In the genomic region with DNA sequence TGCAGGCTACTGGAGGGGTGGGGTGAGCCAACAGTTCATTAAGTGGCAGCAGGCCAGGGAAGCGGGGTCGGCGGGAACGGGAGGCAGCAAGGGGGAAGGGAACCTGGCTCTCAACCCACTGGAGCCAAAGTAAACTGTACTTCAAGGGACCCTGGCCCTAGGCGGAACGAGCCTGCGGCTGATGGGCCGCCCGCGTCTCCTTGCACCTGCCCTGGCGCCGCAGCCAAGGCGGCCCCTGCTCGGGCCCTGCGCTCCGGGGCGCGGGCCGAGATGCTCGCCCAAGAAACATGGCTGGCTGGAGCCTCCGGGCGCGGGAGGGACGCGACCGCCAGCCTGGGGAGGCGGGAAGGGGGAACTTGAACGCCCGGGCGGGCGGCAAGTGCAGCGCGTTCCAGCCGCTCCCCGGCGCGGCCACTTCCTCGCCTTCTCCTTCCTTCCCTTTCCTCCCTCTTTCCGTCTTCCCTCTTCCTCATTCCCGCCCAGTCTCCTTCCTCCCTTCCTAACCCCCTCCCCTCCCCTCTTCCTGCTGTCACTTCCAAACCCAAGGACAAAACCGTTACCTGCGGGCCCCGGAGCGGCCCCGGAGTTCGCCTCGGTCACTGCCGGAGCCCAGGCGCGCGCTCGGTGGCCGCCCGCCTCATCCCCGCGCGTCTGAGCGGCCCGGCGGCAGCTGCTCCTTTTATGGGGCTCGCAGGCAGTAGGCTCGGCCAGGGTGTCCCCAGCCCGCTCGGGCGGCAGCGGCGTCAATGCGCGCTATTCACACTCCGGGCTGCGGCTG, we compare ENCODE assay signal across 9 cellular contexts.
DNase-seq lines count a peak whose midpoint lies in the region; ATAC-seq and TF ChIP-seq lines count a peak whose summit lies in the region.
"Had no signal": no experiment of that assay in that cellular context is flagged by ENCODE, and none has a peak within 500 bp of the region (broad histone marks: within the 10 kb centered on the region; RNA-seq: fewer than 3 reads in every experiment).

No MANE protein-coding gene starts in this region.

- ATAC-seq in WTC11 = peak; percentile 58

- no peaks in the 10 kb centered on the region for H3K36me3 ChIP-seq in right atrium auricular region
- H3K36me3 ChIP-seq: SJSA1 had no signal

- POLR2A ChIA-PET in WTC11 (lab: Charles Lee) = interaction anchor here (0.5 kb wide), 1 partner anchor 48 kb away, joined by 4 read pairs; no protein-coding TSS in a partner anchor

- no peaks in the 10 kb centered on the region for H3K9me3 Mint-ChIP-seq in WTC11

- CTCF ChIA-PET in WTC11 (lab: Charles Lee) = interaction anchor here (0.6 to 2.2 kb wide), 5 partner anchors 21 to 124 kb away, joined by 3 to 9 read pairs (median 7); no protein-coding TSS in a partner anchor

- H3K9me3 ChIP-seq in right atrium auricular region = no peaks in the 10 kb centered on the region
- H3K9me3 ChIP-seq: SJSA1 had no signal

- no peak overlapping the region for H3K27ac Mint-ChIP-seq in WTC11

- peak; percentile 31 for DNase-seq in CMK (ENCODE audit: low read depth)
- DNase-seq in WTC11 (ENCODE audit: low spot score) = peak; percentile 58
- DNase-seq in right atrium auricular region (ENCODE audit: low spot score) = no peak
- peak; percentile 76 for DNase-seq in posterior vena cava (ENCODE audit: low spot score)
- no peak for DNase-seq in NCI-H510A (lab: John Stamatoyannopoulos, UW)
- DNase-seq in NCI-H1694 (lab: John Stamatoyannopoulos, UW) = no peak
- DNase-seq in foreskin melanocyte = no peak
- DNase-seq in GM13977 (ENCODE audit: low spot score) = no peak

- peaks cover 12% of the 10 kb centered on the region for H3K27me3 Mint-ChIP-seq in WTC11 (ENCODE audit: low read depth)

- TF ChIP-seq CTCF in WTC11 (IDR thresholded peaks at IDR 0.05) = no peak
- no peak for TF ChIP-seq CTCF in right atrium auricular region (IDR thresholded peaks at IDR 0.05)
- no peak for TF ChIP-seq CTCF in GM13977 (IDR thresholded peaks at IDR 0.05; ENCODE audit: extremely low read depth, insufficient read depth, missing control alignments)

- H3K4me3 Mint-ChIP-seq in WTC11 = peak overlapping the region; percentile 74

- no peaks in the 10 kb centered on the region for H3K27me3 ChIP-seq in right atrium auricular region
- H3K27me3 ChIP-seq: SJSA1 had no signal

- H3K4me1 Mint-ChIP-seq in WTC11 = peaks cover 57% of the 10 kb centered on the region

- intact Hi-C loops in posterior vena cava (cut with DNase I) = no loop called here

- H3K4me1 ChIP-seq in right atrium auricular region = peaks cover 0 to 43% of the 10 kb centered on the region in 2 donors

- H3K27ac ChIP-seq in right atrium auricular region = peak overlapping the region; percentile 69 to 71
- H3K27ac ChIP-seq: SJSA1 had no signal

- in situ Hi-C loops in GM13977 (cut with MboI; ENCODE audit: low pct_unique_long_range_greater_than_20kb, low sequenced_read_pairs, unreplicated experiment) = no loop called here

- no peaks in the 10 kb centered on the region for H3K36me3 Mint-ChIP-seq in WTC11

- peak overlapping the region; percentile 44 to 65 for H3K4me3 ChIP-seq in right atrium auricular region
- H3K4me3 ChIP-seq: SJSA1 had no signal

TF ChIP-seq in WTC11, 78 proteins besides CTCF, POLR2A, EP300 and RAD21 (continues in another document):
- TF ChIP-seq, protein P1, sequence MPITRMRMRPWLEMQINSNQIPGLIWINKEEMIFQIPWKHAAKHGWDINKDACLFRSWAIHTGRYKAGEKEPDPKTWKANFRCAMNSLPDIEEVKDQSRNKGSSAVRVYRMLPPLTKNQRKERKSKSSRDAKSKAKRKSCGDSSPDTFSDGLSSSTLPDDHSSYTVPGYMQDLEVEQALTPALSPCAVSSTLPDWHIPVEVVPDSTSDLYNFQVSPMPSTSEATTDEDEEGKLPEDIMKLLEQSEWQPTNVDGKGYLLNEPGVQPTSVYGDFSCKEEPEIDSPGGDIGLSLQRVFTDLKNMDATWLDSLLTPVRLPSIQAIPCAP (CRISPR knock-in tag; IDR thresholded peaks at IDR 0.05) = no peak
- TF ChIP-seq ZNF138 (CRISPR knock-in tag; conservative IDR thresholded peaks at IDR 0.05) = no peak
- no peak for TF ChIP-seq MXD4 (CRISPR knock-in tag; IDR thresholded peaks at IDR 0.05; ENCODE audit: borderline replicate concordance)
- no peak for TF ChIP-seq NR3C1 (CRISPR knock-in tag; conservative IDR thresholded peaks at IDR 0.05; ENCODE audit: low read depth)
- TF ChIP-seq ZNF263 (CRISPR knock-in tag; IDR thresholded peaks at IDR 0.05; ENCODE audit: low read depth) = 0 out of 2 replicates have a peak, but pooled peaks have one; percentile 50
- TF ChIP-seq, protein P2, sequence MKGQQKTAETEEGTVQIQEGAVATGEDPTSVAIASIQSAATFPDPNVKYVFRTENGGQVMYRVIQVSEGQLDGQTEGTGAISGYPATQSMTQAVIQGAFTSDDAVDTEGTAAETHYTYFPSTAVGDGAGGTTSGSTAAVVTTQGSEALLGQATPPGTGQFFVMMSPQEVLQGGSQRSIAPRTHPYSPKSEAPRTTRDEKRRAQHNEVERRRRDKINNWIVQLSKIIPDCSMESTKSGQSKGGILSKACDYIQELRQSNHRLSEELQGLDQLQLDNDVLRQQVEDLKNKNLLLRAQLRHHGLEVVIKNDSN (CRISPR knock-in tag; IDR thresholded peaks at IDR 0.05) = no peak
- TF ChIP-seq, protein P3, sequence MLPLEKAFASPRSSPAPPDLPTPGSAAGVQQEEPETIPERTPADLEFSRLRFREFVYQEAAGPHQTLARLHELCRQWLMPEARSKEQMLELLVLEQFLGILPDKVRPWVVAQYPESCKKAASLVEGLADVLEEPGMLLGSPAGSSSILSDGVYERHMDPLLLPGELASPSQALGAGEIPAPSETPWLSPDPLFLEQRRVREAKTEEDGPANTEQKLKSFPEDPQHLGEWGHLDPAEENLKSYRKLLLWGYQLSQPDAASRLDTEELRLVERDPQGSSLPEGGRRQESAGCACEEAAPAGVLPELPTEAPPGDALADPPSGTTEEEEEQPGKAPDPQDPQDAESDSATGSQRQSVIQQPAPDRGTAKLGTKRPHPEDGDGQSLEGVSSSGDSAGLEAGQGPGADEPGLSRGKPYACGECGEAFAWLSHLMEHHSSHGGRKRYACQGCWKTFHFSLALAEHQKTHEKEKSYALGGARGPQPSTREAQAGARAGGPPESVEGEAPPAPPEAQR (CRISPR knock-in tag; IDR thresholded peaks at IDR 0.05) = no peak
- TF ChIP-seq ETV6 (CRISPR knock-in tag; IDR thresholded peaks at IDR 0.05) = peak; percentile 99
- TF ChIP-seq, protein P4, sequence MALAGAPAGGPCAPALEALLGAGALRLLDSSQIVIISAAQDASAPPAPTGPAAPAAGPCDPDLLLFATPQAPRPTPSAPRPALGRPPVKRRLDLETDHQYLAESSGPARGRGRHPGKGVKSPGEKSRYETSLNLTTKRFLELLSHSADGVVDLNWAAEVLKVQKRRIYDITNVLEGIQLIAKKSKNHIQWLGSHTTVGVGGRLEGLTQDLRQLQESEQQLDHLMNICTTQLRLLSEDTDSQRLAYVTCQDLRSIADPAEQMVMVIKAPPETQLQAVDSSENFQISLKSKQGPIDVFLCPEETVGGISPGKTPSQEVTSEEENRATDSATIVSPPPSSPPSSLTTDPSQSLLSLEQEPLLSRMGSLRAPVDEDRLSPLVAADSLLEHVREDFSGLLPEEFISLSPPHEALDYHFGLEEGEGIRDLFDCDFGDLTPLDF (CRISPR knock-in tag; IDR thresholded peaks at IDR 0.05) = no peak
- TF ChIP-seq KAT7 (CRISPR knock-in tag; IDR thresholded peaks at IDR 0.05; ENCODE audit: borderline replicate concordance) = 0 out of 2 replicates have a peak, but pooled peaks have one; percentile 29
- TF ChIP-seq SP1 (CRISPR knock-in tag; conservative IDR thresholded peaks at IDR 0.05) = no peak; the same call in 1 of the 2 replicates
- no peak for TF ChIP-seq JUN (CRISPR knock-in tag; IDR thresholded peaks at IDR 0.05)
- TF ChIP-seq ZNF121 (CRISPR knock-in tag; IDR thresholded peaks at IDR 0.05) = no peak
- 0 out of 2 replicates have a peak, but pooled peaks have one; percentile 17 for TF ChIP-seq FOXP1 (CRISPR knock-in tag; IDR thresholded peaks at IDR 0.05; ENCODE audit: borderline replicate concordance)
- TF ChIP-seq ZBTB21 (CRISPR knock-in tag; IDR thresholded peaks at IDR 0.05; ENCODE audit: borderline replicate concordance) = no peak
- TF ChIP-seq, protein P5, sequence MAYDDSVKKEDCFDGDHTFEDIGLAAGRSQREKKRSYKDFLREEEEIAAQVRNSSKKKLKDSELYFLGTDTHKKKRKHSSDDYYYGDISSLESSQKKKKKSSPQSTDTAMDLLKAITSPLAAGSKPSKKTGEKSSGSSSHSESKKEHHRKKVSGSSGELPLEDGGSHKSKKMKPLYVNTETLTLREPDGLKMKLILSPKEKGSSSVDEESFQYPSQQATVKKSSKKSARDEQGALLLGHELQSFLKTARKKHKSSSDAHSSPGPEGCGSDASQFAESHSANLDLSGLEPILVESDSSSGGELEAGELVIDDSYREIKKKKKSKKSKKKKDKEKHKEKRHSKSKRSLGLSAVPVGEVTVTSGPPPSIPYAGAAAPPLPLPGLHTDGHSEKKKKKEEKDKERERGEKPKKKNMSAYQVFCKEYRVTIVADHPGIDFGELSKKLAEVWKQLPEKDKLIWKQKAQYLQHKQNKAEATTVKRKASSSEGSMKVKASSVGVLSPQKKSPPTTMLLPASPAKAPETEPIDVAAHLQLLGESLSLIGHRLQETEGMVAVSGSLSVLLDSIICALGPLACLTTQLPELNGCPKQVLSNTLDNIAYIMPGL (CRISPR knock-in tag; IDR thresholded peaks at IDR 0.05) = peak; percentile 71; the same call in 1 of the 2 replicates
- TF ChIP-seq, protein P6, sequence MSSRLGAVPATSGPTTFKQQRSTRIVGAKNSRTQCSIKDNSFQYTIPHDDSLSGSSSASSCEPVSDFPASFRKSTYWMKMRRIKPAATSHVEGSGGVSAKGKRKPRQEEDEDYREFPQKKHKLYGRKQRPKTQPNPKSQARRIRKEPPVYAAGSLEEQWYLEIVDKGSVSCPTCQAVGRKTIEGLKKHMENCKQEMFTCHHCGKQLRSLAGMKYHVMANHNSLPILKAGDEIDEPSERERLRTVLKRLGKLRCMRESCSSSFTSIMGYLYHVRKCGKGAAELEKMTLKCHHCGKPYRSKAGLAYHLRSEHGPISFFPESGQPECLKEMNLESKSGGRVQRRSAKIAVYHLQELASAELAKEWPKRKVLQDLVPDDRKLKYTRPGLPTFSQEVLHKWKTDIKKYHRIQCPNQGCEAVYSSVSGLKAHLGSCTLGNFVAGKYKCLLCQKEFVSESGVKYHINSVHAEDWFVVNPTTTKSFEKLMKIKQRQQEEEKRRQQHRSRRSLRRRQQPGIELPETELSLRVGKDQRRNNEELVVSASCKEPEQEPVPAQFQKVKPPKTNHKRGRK (CRISPR knock-in tag; IDR thresholded peaks at IDR 0.05; ENCODE audit: borderline replicate concordance) = no peak
- TF ChIP-seq, protein P7, sequence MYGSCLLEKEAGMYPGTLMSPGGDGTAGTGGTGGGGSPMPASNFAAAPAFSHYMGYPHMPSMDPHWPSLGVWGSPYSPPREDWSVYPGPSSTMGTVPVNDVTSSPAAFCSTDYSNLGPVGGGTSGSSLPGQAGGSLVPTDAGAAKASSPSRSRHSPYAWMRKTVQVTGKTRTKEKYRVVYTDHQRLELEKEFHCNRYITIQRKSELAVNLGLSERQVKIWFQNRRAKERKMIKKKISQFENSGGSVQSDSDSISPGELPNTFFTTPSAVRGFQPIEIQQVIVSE (CRISPR knock-in tag; IDR thresholded peaks at IDR 0.05; ENCODE audit: borderline replicate concordance) = no peak

Comparison
In these comparisons a context has a peak if more than half of its experiments do, and no peak if none do; other contexts are left out.
1. DNase-seq: peak in CMK (single experiment), WTC11 (single experiment) and posterior vena cava (single experiment); none in right atrium auricular region (single experiment), NCI-H510A (single experiment), NCI-H1694 (single experiment), foreskin melanocyte (single experiment) and GM13977 (single experiment).